Comparison of ENCODE assay signal across 8 cellular contexts in the genomic region with DNA sequence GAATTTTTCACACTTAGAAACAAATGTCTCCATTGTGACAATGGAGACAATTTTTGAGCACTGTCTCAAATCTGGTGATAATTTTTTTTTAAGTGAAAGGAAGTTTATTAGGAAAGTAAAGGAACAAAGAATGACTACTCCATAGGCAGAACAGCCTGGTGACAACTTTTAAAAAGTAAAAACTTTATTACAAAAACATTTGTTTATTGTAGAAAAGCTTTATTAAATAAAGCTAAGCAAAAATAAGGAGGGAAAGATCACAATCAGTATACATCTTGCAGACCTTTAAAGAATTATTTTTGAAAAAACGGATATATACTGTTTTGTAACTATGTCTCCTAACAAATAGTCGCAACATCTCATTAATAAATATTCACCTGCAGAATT. TPM values are rescaled to one million over a fixed set of nuclear protein-coding genes. Genes with fewer than 3 reads are reported as not detected.
DNase-seq lines count a peak whose midpoint lies in the region; ATAC-seq and TF ChIP-seq lines count a peak whose summit lies in the region.

No MANE protein-coding gene starts in this region.

- peak overlapping the region; percentile 94 to 97 for H3K4me3 Mint-ChIP-seq in activated T-cell treated with anti-CD3 and anti-CD28 coated beads, Interleukin-2, amount 50 U/mL, for 72 hours

- DNase-seq in activated T-cell treated with anti-CD3 and anti-CD28 coated beads, Interleukin-2, amount 50 U/mL, for 72 hours = no peak
- no peak for DNase-seq in activated T-cell treated with anti-CD3 and anti-CD28 coated beads, Interleukin-2, amount 50 U/mL, for 1 hour
- DNase-seq in astrocyte of the cerebellum (ENCODE audit: low read depth) (no peak), lower lobe of right lung (no peak), transverse colon (no peak), occipital lobe (lab: John Stamatoyannopoulos, UW) (no peak), Kasumi-1 (lab: John Stamatoyannopoulos, UW) (no peak)

- H3K36me3 Mint-ChIP-seq in activated T-cell treated with anti-CD3 and anti-CD28 coated beads, Interleukin-2, amount 50 U/mL, for 72 hours (ENCODE audit: insufficient read depth in 2 of 2) = peaks cover 0 to 3% of the 10 kb centered on the region in 2 donors

- no peak for TF ChIP-seq CTCF in astrocyte of the cerebellum (IDR thresholded peaks at IDR 0.05; ENCODE audit: low read depth, low read length, missing control alignments)
- TF ChIP-seq CTCF in lower lobe of right lung (IDR thresholded peaks at IDR 0.05) = no peak
- no peak for TF ChIP-seq CTCF in transverse colon (IDR thresholded peaks at IDR 0.05)

- intact Hi-C loops in lower lobe of right lung (cut with DNase I) = no loop called here
- intact Hi-C loops in transverse colon (cut with DNase I; ENCODE audit: low total_unique reads) = no loop called here

- in situ Hi-C loops in astrocyte of the cerebellum (cut with HindIII; ENCODE audit: low sequenced_read_pairs) (no loop called here), transverse colon (cut with MboI; ENCODE audit: low pct_ligation_motif_present in 1 of 4, low pct_unique_long_range_greater_than_20kb in 1 of 4, low sequenced_read_pairs in 3 of 4) (loop anchor here in 2 of 4 donors (10.0 to 25.0 kb wide), 2 partner anchors 124 to 127 kb away; partner anchors contain the start of gene TOP2B (in 2 of the 2))

- H3K27ac ChIP-seq in lower lobe of right lung = peak overlapping the region; percentile 83
- H3K27ac ChIP-seq in transverse colon = peak overlapping the region; percentile 84 to 90 (median 88)

- no peak for ATAC-seq in activated T-cell treated with anti-CD3 and anti-CD28 coated beads, Interleukin-2, amount 50 U/mL, for 72 hours (replicated peaks in 1 of 2)
- ATAC-seq in lower lobe of right lung (no peak), GM19023 (IDR thresholded peaks at IDR 0.05; ENCODE audit: unreplicated experiment) (no peak)

- H3K27me3 ChIP-seq in lower lobe of right lung (ENCODE audit: low read depth) (no peaks in the 10 kb centered on the region), transverse colon (no peaks in the 10 kb centered on the region)

- no peaks in the 10 kb centered on the region for H3K27me3 Mint-ChIP-seq in activated T-cell treated with anti-CD3 and anti-CD28 coated beads, Interleukin-2, amount 50 U/mL, for 72 hours (ENCODE audit: low read depth)

- H3K36me3 ChIP-seq in lower lobe of right lung (peaks cover 3% of the 10 kb centered on the region), transverse colon (no peaks in the 10 kb centered on the region)

- no peaks in the 10 kb centered on the region for H3K9me3 Mint-ChIP-seq in activated T-cell treated with anti-CD3 and anti-CD28 coated beads, Interleukin-2, amount 50 U/mL, for 72 hours

- H3K4me3 ChIP-seq in astrocyte of the cerebellum (ENCODE audit: low read depth, low read length) (peak overlapping the region; percentile 65), lower lobe of right lung (peak overlapping the region; percentile 70), transverse colon (peak overlapping the region in 3 of 4 donors; percentile 52 to 67 (median 53))

- peaks cover 53% of the 10 kb centered on the region for H3K4me1 Mint-ChIP-seq in activated T-cell treated with anti-CD3 and anti-CD28 coated beads, Interleukin-2, amount 50 U/mL, for 72 hours (ENCODE audit: low read depth)

- TF ChIP-seq EP300 in transverse colon (IDR thresholded peaks at IDR 0.05; ENCODE audit: low read depth) = no peak

- peak overlapping the region; percentile 95 for H3K27ac Mint-ChIP-seq in activated T-cell treated with anti-CD3 and anti-CD28 coated beads, Interleukin-2, amount 50 U/mL, for 72 hours

- TF ChIP-seq POLR2A in transverse colon (IDR thresholded peaks at IDR 0.05) = no peak

- 6 to 28% methylated on average over 2 of the region's 2 CpGs for WGBS in transverse colon (ENCODE audit: low coverage in 1 of 2), 2 donors

- H3K4me1 ChIP-seq in lower lobe of right lung (peaks cover 24% of the 10 kb centered on the region), transverse colon (peaks cover 6 to 53% (median 20%) of the 10 kb centered on the region in 4 donors)

- H3K9me3 ChIP-seq in lower lobe of right lung (no peaks in the 10 kb centered on the region), transverse colon (no peaks in the 10 kb centered on the region)

RNA-seq across cellular contexts. Expression of gene OXSM, which starts 0.7 kb away (rescaled TPM):
- 10 to 100 TPM; 18.2 to 19.9 TPM for total RNA-seq in activated T-cell treated with anti-CD3 and anti-CD28 coated beads, Interleukin-2, amount 50 U/mL, for 72 hours
- 7.8 TPM for total RNA-seq in lower lobe of right lung
- 10 to 100 TPM in 3 of 4 donors, 1 to 10 TPM in 1; 5.0 to 13.5 (median 11.2) TPM for total RNA-seq in transverse colon
- 9.0 TPM for total RNA-seq in occipital lobe

RNA-seq across cellular contexts. Expression of gene NGLY1, which starts 6.0 kb away (rescaled TPM):
- 10 to 100 TPM; 65.9 to 67.3 TPM for total RNA-seq in activated T-cell treated with anti-CD3 and anti-CD28 coated beads, Interleukin-2, amount 50 U/mL, for 72 hours
- total RNA-seq in lower lobe of right lung (34.1 TPM), transverse colon (100 to 1,000 TPM in 1 of 4 donors, 10 to 100 TPM in 3; 44.9 to 154 (median 55.0) TPM), occipital lobe (34.0 TPM)
